8 cellular contexts compared by ENCODE assay signal in genomic region chr4:152938237-152938969, GRCh38. TPM values are rescaled to one million over a fixed set of nuclear protein-coding genes. Genes with fewer than 3 reads are reported as not detected.
DNase-seq lines count a peak whose midpoint lies in the region; ATAC-seq and TF ChIP-seq lines count a peak whose summit lies in the region.

No MANE protein-coding gene starts in this region.

- no peak for TF ChIP-seq POLR2A in Peyer's patch (IDR thresholded peaks at IDR 0.05)

- peaks cover 55% of the 10 kb centered on the region for H3K27me3 ChIP-seq in DND-41 (ENCODE audit: insufficient read depth, low read length, poor library complexity)
- no peaks in the 10 kb centered on the region for H3K27me3 ChIP-seq in Peyer's patch

- peaks cover 16% of the 10 kb centered on the region for H3K4me1 Mint-ChIP-seq in progenitor cell of endocrine pancreas (ENCODE audit: low read depth)

- no peaks in the 10 kb centered on the region for H3K36me3 ChIP-seq in DND-41 (ENCODE audit: insufficient read depth, low read length)
- peaks cover 0 to 7% (median 0%) of the 10 kb centered on the region in 3 donors for H3K36me3 ChIP-seq in Peyer's patch

- H4K20me1 ChIP-seq in DND-41 (ENCODE audit: insufficient read depth, low read length): 0 out of 2 replicates have a peak, but pooled peaks cover 3% of the 10 kb centered on the region

- H3K27ac Mint-ChIP-seq in progenitor cell of endocrine pancreas: peak overlapping the region; percentile 6

- H3K9me3 ChIP-seq in DND-41 (ENCODE audit: insufficient read depth, low read length, severe bottlenecking) (no peaks in the 10 kb centered on the region), Peyer's patch (no peaks in the 10 kb centered on the region)

- peaks cover 4% of the 10 kb centered on the region for H3K36me3 Mint-ChIP-seq in progenitor cell of endocrine pancreas (ENCODE audit: insufficient read depth)

- ATAC-seq in DND-41 (ENCODE audit: insufficient read depth, low read depth) (no peak), GM18520 (IDR thresholded peaks at IDR 0.05; ENCODE audit: unreplicated experiment) (no peak), GM21526 (IDR thresholded peaks at IDR 0.05; ENCODE audit: low FRiP score, unreplicated experiment) (no peak), HG03097 (IDR thresholded peaks at IDR 0.05; ENCODE audit: low FRiP score, unreplicated experiment) (no peak)

- H3K9me3 Mint-ChIP-seq in progenitor cell of endocrine pancreas (ENCODE audit: low read depth): no peaks in the 10 kb centered on the region

- peak overlapping the region; percentile 71 for H3K4me3 Mint-ChIP-seq in progenitor cell of endocrine pancreas (ENCODE audit: low read depth)

- DNase-seq in DND-41: no peak
- no peak for DNase-seq in Peyer's patch
- DNase-seq in fibroblast of mammary gland (ENCODE audit: low read depth): no peak
- DNase-seq in progenitor cell of endocrine pancreas (ENCODE audit: low spot score, unreplicated experiment): no peak
- DNase-seq in NCI-H2196 treated with DMSO at 0.1 percent for 48 hours (lab: John Stamatoyannopoulos, UW; ENCODE audit: unreplicated experiment): no peak

- H2AFZ ChIP-seq in DND-41 (ENCODE audit: low read depth, low read length): no peak overlapping the region

- H3K4me3 ChIP-seq in DND-41 (ENCODE audit: low read depth in 1 of 2, low read length in 2 of 2): peak overlapping the region in 1 of 2 experiments; percentile 55; a peak in 2 of 4 replicates
- H3K4me3 ChIP-seq in Peyer's patch: peak overlapping the region; percentile 9 to 87 (median 70)
- H3K4me3 ChIP-seq in fibroblast of mammary gland (ENCODE audit: control insufficient read depth, low read depth, low read length): peak overlapping the region; percentile 41

- peaks cover 30% of the 10 kb centered on the region for H3K27me3 Mint-ChIP-seq in progenitor cell of endocrine pancreas

- TF ChIP-seq CTCF in DND-41 (IDR thresholded peaks at IDR 0.05; ENCODE audit: borderline replicate concordance, extremely low read depth, low read length, poor library complexity, severe bottlenecking) (no peak), Peyer's patch (IDR thresholded peaks at IDR 0.05) (no peak), fibroblast of mammary gland (conservative IDR thresholded peaks at IDR 0.05; ENCODE audit: control insufficient read depth, insufficient read depth, low read depth, low read length) (no peak), progenitor cell of endocrine pancreas (IDR thresholded peaks at IDR 0.05; ENCODE audit: unreplicated experiment) (no peak)

- H3K27ac ChIP-seq in DND-41 (ENCODE audit: low read length) (no peak overlapping the region), Peyer's patch (peak overlapping the region in 3 of 4 donors; percentile 7 to 91 (median 80))

- no peak overlapping the region for H3K9ac ChIP-seq in DND-41 (ENCODE audit: low read depth, low read length)

- H3K4me1 ChIP-seq in DND-41 (ENCODE audit: insufficient read depth, low read length) (peaks cover 20% of the 10 kb centered on the region), Peyer's patch (peaks cover 0 to 22% (median 4%) of the 10 kb centered on the region in 4 donors)

- no peaks in the 10 kb centered on the region for H3K79me2 ChIP-seq in DND-41 (ENCODE audit: insufficient read depth, low read length)

- peak overlapping the region; percentile 91 for H3K4me2 ChIP-seq in DND-41 (ENCODE audit: insufficient read depth, low read length)

RNA-seq across cellular contexts. Expression of gene FHDC1, which starts 2.3 kb away (rescaled TPM):
- total RNA-seq in Peyer's patch (10 to 100 TPM in 3 of 4 donors, 1 to 10 TPM in 1; 6.6 to 32.8 (median 25.4) TPM), progenitor cell of endocrine pancreas (11.3 and 11.6 TPM in 2 replicates)
